Comparison of ENCODE assay signal across 1 cellular context in genomic region chr17:74732042-74732846, GRCh38.
TF ChIP-seq lines count a peak whose summit lies in the region.

No MANE protein-coding gene starts in this region.

TF ChIP-seq in HepG2, 621 proteins besides CTCF, POLR2A, EP300 and RAD21:
- TF ChIP-seq GABPA (IDR thresholded peaks at IDR 0.05; ENCODE audit: low read depth, low read length) = no peak
- no peak for TF ChIP-seq GABPA (CRISPR knock-in tag; IDR thresholded peaks at IDR 0.05; ENCODE audit: low read depth)
- TF ChIP-seq CREB1 (IDR thresholded peaks at IDR 0.05) = peak; percentile 44; the same call in 1 of the 2 replicates
- no peak for TF ChIP-seq CREB1 (CRISPR knock-in tag; IDR thresholded peaks at IDR 0.05)
- 0 out of 2 replicates have a peak, but pooled peaks have one; percentile 48 for TF ChIP-seq FOXO4 (CRISPR knock-in tag; conservative IDR thresholded peaks at IDR 0.05)
- TF ChIP-seq HNF1B (CRISPR knock-in tag; IDR thresholded peaks at IDR 0.05) = no peak
- no peak for TF ChIP-seq FOXC1 (CRISPR knock-in tag; IDR thresholded peaks at IDR 0.05; ENCODE audit: borderline replicate concordance)
- no peak for TF ChIP-seq RORA (CRISPR knock-in tag; IDR thresholded peaks at IDR 0.05)
- no peak for TF ChIP-seq ETV6 (CRISPR knock-in tag; conservative IDR thresholded peaks at IDR 0.05)
- TF ChIP-seq PRDM10 (CRISPR knock-in tag; IDR thresholded peaks at IDR 0.05; ENCODE audit: low read depth) = no peak
- no peak for TF ChIP-seq KLF12 (CRISPR knock-in tag; IDR thresholded peaks at IDR 0.05; ENCODE audit: borderline replicate concordance)
- TF ChIP-seq ZNF704 (CRISPR knock-in tag; IDR thresholded peaks at IDR 0.05; ENCODE audit: borderline replicate concordance) = no peak
- no peak for TF ChIP-seq ZNF331 (CRISPR knock-in tag; IDR thresholded peaks at IDR 0.05)
- no peak for TF ChIP-seq ZNF629 (CRISPR knock-in tag; conservative IDR thresholded peaks at IDR 0.05)
- TF ChIP-seq XBP1 (CRISPR knock-in tag; IDR thresholded peaks at IDR 0.05) = no peak
- no peak for TF ChIP-seq TEAD2 (CRISPR knock-in tag; IDR thresholded peaks at IDR 0.05)
- no peak for TF ChIP-seq ZNF691 (CRISPR knock-in tag; IDR thresholded peaks at IDR 0.05; ENCODE audit: borderline replicate concordance, low read depth)
- TF ChIP-seq ATRX (CRISPR knock-in tag; IDR thresholded peaks at IDR 0.05; ENCODE audit: borderline replicate concordance) = no peak
- TF ChIP-seq ATF7 (IDR thresholded peaks at IDR 0.05) = no peak
- no peak for TF ChIP-seq ATF7 (CRISPR knock-in tag; IDR thresholded peaks at IDR 0.05)
- no peak for TF ChIP-seq ZNF724P (CRISPR knock-in tag; IDR thresholded peaks at IDR 0.05; ENCODE audit: borderline replicate concordance)
- TF ChIP-seq ZNF550 (CRISPR knock-in tag; IDR thresholded peaks at IDR 0.05; ENCODE audit: borderline replicate concordance) = no peak
- peak; percentile 97 for TF ChIP-seq MNT (IDR thresholded peaks at IDR 0.05)
- no peak for TF ChIP-seq FOXP1 (IDR thresholded peaks at IDR 0.05)
- TF ChIP-seq FOXP1 (CRISPR knock-in tag; IDR thresholded peaks at IDR 0.05) = no peak
- TF ChIP-seq ESRRA (CRISPR knock-in tag; IDR thresholded peaks at IDR 0.05; ENCODE audit: low read depth) = no peak
- no peak for TF ChIP-seq ZNF318 (CRISPR knock-in tag; IDR thresholded peaks at IDR 0.05)
- TF ChIP-seq FOXK2 (IDR thresholded peaks at IDR 0.05) = peak; percentile 12; the same call in 1 of the 2 replicates
- no peak for TF ChIP-seq GZF1 (CRISPR knock-in tag; IDR thresholded peaks at IDR 0.05)
- 0 out of 2 replicates have a peak, but pooled peaks have one; percentile 29 for TF ChIP-seq HNRNPL (IDR thresholded peaks at IDR 0.05; ENCODE audit: low read depth, low read length)
